21 cellular contexts compared by ENCODE assay signal in genomic region chr1:231885209-231885854, GRCh38.
A peak's percentile ranks its signal among the peaks of the same experiment; 100 is the strongest.
DNase-seq lines count a peak whose midpoint lies in the region; ATAC-seq and TF ChIP-seq lines count a peak whose summit lies in the region.
"Had no signal": no experiment of that assay in that cellular context is flagged by ENCODE, and none has a peak within 500 bp of the region (broad histone marks: within the 10 kb centered on the region; RNA-seq: fewer than 3 reads in every experiment).

No MANE protein-coding gene starts in this region.

- H3K9ac ChIP-seq in fibroblast of lung (ENCODE audit: insufficient read depth, low read length) = no peak overlapping the region
- H3K9ac ChIP-seq: GM23248, parathyroid adenoma had no signal

- no peaks in the 10 kb centered on the region for H3K36me3 Mint-ChIP-seq in activated naive CD4-positive, alpha-beta T cell treated with anti-CD3 and anti-CD28 coated beads, Interleukin-2, amount 50 U/mL, for 72 hours

- H3K27ac ChIP-seq in SJSA1 = peak overlapping the region; percentile 60
- no peak overlapping the region for H3K27ac ChIP-seq in fibroblast of lung (ENCODE audit: insufficient read depth, low read length)
- H3K27ac ChIP-seq: GM23248, parathyroid adenoma had no signal

- no peak overlapping the region for H3K27ac Mint-ChIP-seq in activated naive CD4-positive, alpha-beta T cell treated with anti-CD3 and anti-CD28 coated beads, Interleukin-2, amount 50 U/mL, for 72 hours
- H3K27ac Mint-ChIP-seq: activated CD4-positive, alpha-beta memory T cell treated with anti-CD3 and anti-CD28 coated beads, Interleukin-2, amount 10 ng/mL, durations not matched to agents 7 days and 5 days; activated naive CD8-positive, alpha-beta T cell; effector memory CD8-positive, alpha-beta T cell had no signal

- no peaks in the 10 kb centered on the region for H3K9me3 ChIP-seq in SJSA1 (replicated peaks)
- no peaks in the 10 kb centered on the region for H3K9me3 ChIP-seq in fibroblast of lung (ENCODE audit: control insufficient read depth, insufficient read depth, low read depth, low read length)

- H3K4me3 ChIP-seq in SJSA1 (no peak overlapping the region), fibroblast of lung (replicated peaks in 1 of 4; ENCODE audit: control extremely low read depth in 1 of 4, insufficient read depth in 1 of 4, low read depth in 3 of 4, low read length in 4 of 4) (no peak overlapping the region)
- H3K4me3 ChIP-seq: GM23248, K562 had no signal

- H3K4me1 ChIP-seq in SJSA1 (replicated peaks) = peaks cover 18% of the 10 kb centered on the region
- no peaks in the 10 kb centered on the region for H3K4me1 ChIP-seq in fibroblast of lung (ENCODE audit: control insufficient read depth, extremely low read depth, insufficient read depth, low read length)
- H3K4me1 ChIP-seq: parathyroid adenoma had no signal

- H3K9me3 Mint-ChIP-seq in activated naive CD4-positive, alpha-beta T cell treated with anti-CD3 and anti-CD28 coated beads, Interleukin-2, amount 50 U/mL, for 72 hours = no peaks in the 10 kb centered on the region
- H3K9me3 Mint-ChIP-seq: activated CD4-positive, alpha-beta memory T cell treated with anti-CD3 and anti-CD28 coated beads, Interleukin-2, amount 10 ng/mL, durations not matched to agents 7 days and 5 days; activated T-cell treated with anti-CD3 and anti-CD28 coated beads, Interleukin-2, amount 50 U/mL, for 4 hours; central memory CD8-positive, alpha-beta T cell; effector memory CD8-positive, alpha-beta T cell had no signal

- ATAC-seq in omental fat pad (ENCODE audit: low FRiP score) (peak; percentile 51), GM19035 (IDR thresholded peaks at IDR 0.05; ENCODE audit: unreplicated experiment) (no peak), GM19395 (IDR thresholded peaks at IDR 0.05; ENCODE audit: unreplicated experiment) (no peak)
- no peak for ATAC-seq in activated naive CD4-positive, alpha-beta T cell treated with anti-CD3 and anti-CD28 coated beads, Interleukin-2, amount 50 U/mL, for 72 hours
- ATAC-seq: activated T-cell treated with anti-CD3 and anti-CD28 coated beads, Interleukin-2, amount 50 U/mL, for 4 hours; effector memory CD8-positive, alpha-beta T cell; K562 had no signal

- H3K36me3 ChIP-seq in SJSA1 = no peaks in the 10 kb centered on the region
- no peaks in the 10 kb centered on the region for H3K36me3 ChIP-seq in fibroblast of lung (ENCODE audit: control insufficient read depth, insufficient read depth, low read length)

- H3K79me2 ChIP-seq in fibroblast of lung (ENCODE audit: control insufficient read depth, insufficient read depth, low read length) = no peaks in the 10 kb centered on the region
- H3K79me2 ChIP-seq: parathyroid adenoma had no signal

- no peak overlapping the region for H2AFZ ChIP-seq in fibroblast of lung (ENCODE audit: low read length)
- H2AFZ ChIP-seq: GM23248, parathyroid adenoma had no signal

- H3K4me2 ChIP-seq in fibroblast of lung (ENCODE audit: extremely low read depth, insufficient read depth, low read length) = no peak overlapping the region

- no peak for TF ChIP-seq CTCF in fibroblast of lung (conservative IDR thresholded peaks at IDR 0.05 in 1 of 2, IDR thresholded peaks at IDR 0.05 in 1 of 2; ENCODE audit: low read depth in 1 of 2, low read length in 2 of 2)
- TF ChIP-seq CTCF in omental fat pad (IDR thresholded peaks at IDR 0.05) = no peak

- H4K20me1 ChIP-seq in fibroblast of lung (ENCODE audit: control insufficient read depth, extremely low read depth, insufficient read depth, low read length) = no peaks in the 10 kb centered on the region

- DNase-seq in H4 (ENCODE audit: low spot score) (peak; percentile 43), SJSA1 (ENCODE audit: low read depth in 1 of 2, low spot score in 2 of 2) (peak in 1 of 2 experiments; percentile 74), fibroblast of lung (ENCODE audit: low read depth in 2 of 2) (peak; percentile 42 to 87), omental fat pad (ENCODE audit: low spot score) (no peak)
- no peak for DNase-seq in stimulated activated CD4-positive, alpha-beta T cell treated with anti-CD3 and anti-CD28 coated beads, Interleukin-1b, Interleukin-23, amount 100 ng/mL, for 48 hours
- no peak for DNase-seq in activated naive CD4-positive, alpha-beta T cell treated with anti-CD3 and anti-CD28 coated beads, Interleukin-2, amount 50 U/mL, for 72 hours (ENCODE audit: low spot score in 2 of 2)
- DNase-seq: activated CD4-positive, alpha-beta memory T cell treated with anti-CD3 and anti-CD28 coated beads, Interleukin-2, amount 10 ng/mL, durations not matched to agents 7 days and 5 days; activated T-cell treated with anti-CD3 and anti-CD28 coated beads, Interleukin-2, amount 50 U/mL, for 4 hours; AML-193; effector memory CD8-positive, alpha-beta T cell; foreskin fibroblast; GM23248; NCI-H1092; NCI-H2107; NCI-H526 had no signal

- no peaks in the 10 kb centered on the region for H3K27me3 ChIP-seq in SJSA1 (replicated peaks)
- no peaks in the 10 kb centered on the region for H3K27me3 ChIP-seq in fibroblast of lung (ENCODE audit: control insufficient read depth, insufficient read depth, low read length)

Comparison
In these comparisons a context has a peak if more than half of its experiments do, and no peak if none do; other contexts are left out.
1. DNase-seq: peak in H4 (single experiment) and fibroblast of lung (2 of 2); none in omental fat pad (single experiment), stimulated activated CD4-positive, alpha-beta T cell treated with anti-CD3 and anti-CD28 coated beads, Interleukin-1b, Interleukin-23, amount 100 ng/mL, for 48 hours (single experiment) and activated naive CD4-positive, alpha-beta T cell treated with anti-CD3 and anti-CD28 coated beads, Interleukin-2, amount 50 U/mL, for 72 hours (0 of 2).